In the genomic region with DNA sequence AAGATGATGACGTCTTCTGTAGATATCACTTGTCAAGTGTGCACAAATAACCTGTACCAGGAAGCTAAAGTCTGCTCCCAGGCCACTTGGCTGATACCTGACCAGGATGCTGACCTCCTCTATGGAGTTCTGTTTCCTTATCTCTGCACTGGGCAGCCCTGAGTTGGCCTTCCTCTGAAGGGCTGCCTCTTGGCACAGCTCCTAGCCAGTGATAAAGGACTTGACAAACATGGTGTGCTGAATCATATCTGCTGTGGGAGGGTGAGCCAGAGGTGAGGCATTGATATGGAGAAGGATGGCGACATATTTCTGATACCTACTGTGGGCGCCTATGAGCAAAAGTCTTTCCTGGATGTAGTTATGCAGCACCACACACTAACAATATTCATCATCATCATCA, we compare ENCODE assay signal across 1 cellular context.
TF ChIP-seq lines count a peak whose summit lies in the region.

No MANE protein-coding gene starts in this region.

TF ChIP-seq in HCT116, 20 proteins besides CTCF, POLR2A, EP300 and RAD21:
- TF ChIP-seq CEBPB (IDR thresholded peaks at IDR 0.05; ENCODE audit: low read depth) = no peak
- TF ChIP-seq SRF (IDR thresholded peaks at IDR 0.05; ENCODE audit: low read depth) = 0 out of 2 replicates have a peak, but pooled peaks have one; percentile 39
